1 cellular context compared by ENCODE assay signal in genomic region chr15:81296673-81297072, GRCh38.
TF ChIP-seq lines count a peak whose summit lies in the region.

No MANE protein-coding gene starts in this region.

TF ChIP-seq in GM12878, 131 proteins besides CTCF, POLR2A, EP300 and RAD21 (continued from another document and continues in another):
- TF ChIP-seq CUX1 (IDR thresholded peaks at IDR 0.05; ENCODE audit: insufficient replicate concordance, low read depth, low read length) (peak; percentile 63), E2F4 (IDR thresholded peaks at IDR 0.05; ENCODE audit: low read depth, low read length) (no peak), BRCA1 (IDR thresholded peaks at IDR 0.05; ENCODE audit: low read depth, low read length) (no peak), RELA (IDR thresholded peaks at IDR 0.05; ENCODE audit: borderline replicate concordance, partially characterized antibody) (no peak), ATF7 (IDR thresholded peaks at IDR 0.05; ENCODE audit: low read depth) (peak; percentile 84), NR2C1 (IDR thresholded peaks at IDR 0.05) (no peak), WRNIP1 (IDR thresholded peaks at IDR 0.05; ENCODE audit: borderline replicate concordance, low read depth, low read length) (no peak), SUZ12 (IDR thresholded peaks at IDR 0.05; ENCODE audit: unreplicated experiment) (no peak), MEF2A (IDR thresholded peaks at IDR 0.05; ENCODE audit: insufficient read depth, low read depth, low read length) (peak; percentile 60; the same call in 1 of the 2 replicates), CHD4 (IDR thresholded peaks at IDR 0.05) (no peak), SIX5 (IDR thresholded peaks at IDR 0.05; ENCODE audit: low read depth, low read length, severe bottlenecking) (no peak), PAX8 (IDR thresholded peaks at IDR 0.05) (no peak), CHD1 (IDR thresholded peaks at IDR 0.05; ENCODE audit: low read depth, low read length) (no peak; the same call in 1 of the 2 replicates), POU2F2 (IDR thresholded peaks at IDR 0.05; ENCODE audit: borderline replicate concordance, low read depth, low read length) (peak; percentile 84), CEBPZ (IDR thresholded peaks at IDR 0.05; ENCODE audit: low read depth, low read length) (no peak), CBX3 (IDR thresholded peaks at IDR 0.05; ENCODE audit: borderline replicate concordance, low read depth) (no peak), CEBPB (IDR thresholded peaks at IDR 0.05; ENCODE audit: borderline replicate concordance in 1 of 2, low read depth in 2 of 2, low read length in 2 of 2) (no peak), ZNF622 (IDR thresholded peaks at IDR 0.05) (no peak), TCF7 (IDR thresholded peaks at IDR 0.05; ENCODE audit: borderline replicate concordance) (peak; percentile 69; the same call in 1 of the 2 replicates), IRF3 (IDR thresholded peaks at IDR 0.05) (no peak), MYC (IDR thresholded peaks at IDR 0.05; ENCODE audit: insufficient read depth, insufficient read length, insufficient replicate concordance, low read length, severe bottlenecking) (no peak), ZNF592 (IDR thresholded peaks at IDR 0.05) (0 out of 2 replicates have a peak, but pooled peaks have one; percentile 18), HCFC1 (IDR thresholded peaks at IDR 0.05; ENCODE audit: low read length) (no peak), IRF4 (IDR thresholded peaks at IDR 0.05; ENCODE audit: low read depth, low read length) (peak; percentile 96), IKZF1 (conservative IDR thresholded peaks at IDR 0.05) (peak; percentile 96), EED (IDR thresholded peaks at IDR 0.05; ENCODE audit: low read depth) (peak; percentile 93), SP1 (IDR thresholded peaks at IDR 0.05; ENCODE audit: low read depth, low read length) (peak; percentile 73), ZBTB40 (IDR thresholded peaks at IDR 0.05; ENCODE audit: borderline replicate concordance) (peak; percentile 30; the same call in 1 of the 2 replicates), BCLAF1 (IDR thresholded peaks at IDR 0.05) (no peak)
